In genomic region chr1:77779529-77780281, GRCh38 we compare ENCODE assay signal across 7 cellular contexts.
DNase-seq lines count a peak whose midpoint lies in the region; ATAC-seq and TF ChIP-seq lines count a peak whose summit lies in the region.

Gene MIGA1, plus strand, starts transcription at chr1:77779649. Its CDS starts 3,604 bp downstream, at chr1:77783253.

- DNase-seq in NCI-H2081 (lab: John Stamatoyannopoulos, UW) (peak; percentile 82 to 91), T1000 (lab: John Stamatoyannopoulos, UW) (peak; percentile 82), astrocyte of the spinal cord (ENCODE audit: low read depth, low spot score) (peak; percentile 90), hypothalamus (lab: John Stamatoyannopoulos, UW) (peak; percentile 19 to 95 (median 84)), retinal pigment epithelial cell (ENCODE audit: low read depth) (peak; percentile 72)

- in situ Hi-C loops in astrocyte of the spinal cord (cut with HindIII; ENCODE audit: low sequenced_read_pairs), result no loop called here

- H3K4me3 ChIP-seq in astrocyte of the spinal cord (ENCODE audit: low read depth, low read length) (peak within 1 kb of the TSS; percentile 84), retinal pigment epithelial cell (ENCODE audit: low read length) (peak within 1 kb of the TSS; percentile 93)

- ATAC-seq in GM18517 (IDR thresholded peaks at IDR 0.05; ENCODE audit: unreplicated experiment), result peak; percentile 96
- ATAC-seq in HG03039 (IDR thresholded peaks at IDR 0.05; ENCODE audit: unreplicated experiment), result peak; percentile 97

- TF ChIP-seq CTCF in astrocyte of the spinal cord (IDR thresholded peaks at IDR 0.05; ENCODE audit: low read depth, low read length) (no peak), retinal pigment epithelial cell (conservative IDR thresholded peaks at IDR 0.05; ENCODE audit: low read depth, low read length) (no peak)

Comparison
In these comparisons a context has a peak if more than half of its experiments do, and no peak if none do; other contexts are left out.
1. Peak in every context shown above with its lines: DNase-seq, ATAC-seq and H3K4me3 ChIP-seq.